ENCODE assay signal across 1 cellular context in the genomic region with DNA sequence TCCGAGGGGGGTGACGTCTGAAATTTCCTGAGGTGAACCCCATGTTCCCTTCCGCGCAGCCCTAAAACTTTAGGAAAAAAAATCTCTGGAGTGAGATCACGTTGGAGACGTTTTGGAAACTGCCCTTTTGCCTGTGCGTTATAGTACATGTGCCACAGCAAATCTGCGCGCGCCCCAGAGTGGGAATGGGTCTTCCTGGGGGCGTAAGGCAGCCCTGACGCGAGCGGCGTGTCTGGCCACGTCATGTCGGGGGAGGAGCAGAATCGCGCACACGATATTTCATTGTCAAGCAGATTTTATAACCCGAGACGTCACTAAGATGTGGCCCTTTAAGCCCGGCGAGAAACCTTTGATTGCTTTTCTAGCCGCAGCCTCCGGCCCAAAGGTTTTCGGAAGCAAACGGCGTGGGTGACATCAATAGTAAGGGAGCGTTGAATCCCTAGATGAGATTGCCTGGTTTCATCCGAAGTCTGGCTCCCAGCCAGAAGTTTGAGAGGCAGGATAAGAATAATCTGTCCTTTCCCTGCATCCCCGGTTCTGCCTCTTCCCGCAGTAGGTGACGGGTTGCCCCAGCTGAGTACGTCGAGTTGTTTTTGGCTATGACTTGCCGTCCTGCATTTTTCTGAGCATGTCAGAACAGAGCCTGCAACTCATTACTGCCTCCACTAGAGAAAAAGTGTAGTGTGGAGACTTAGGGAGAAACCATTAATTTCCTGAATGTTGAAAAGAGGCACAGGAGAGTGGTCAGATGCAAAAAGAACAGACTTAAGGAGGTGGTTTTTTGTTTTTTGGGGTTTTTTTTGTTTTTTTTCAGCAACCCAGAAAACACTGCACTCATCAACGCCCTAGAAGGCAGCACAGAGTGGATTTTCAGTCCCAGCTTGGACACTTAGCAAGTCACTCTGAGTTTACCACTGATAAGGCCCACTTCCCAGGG.
TF ChIP-seq lines count a peak whose summit lies in the region.

No MANE protein-coding gene starts in this region.

TF ChIP-seq in K562, 482 proteins besides CTCF, POLR2A, EP300 and RAD21 (continued from another document and continues in another):
- TF ChIP-seq TFE3 (CRISPR knock-in tag; IDR thresholded peaks at IDR 0.05), result no peak
- TF ChIP-seq E2F5 (CRISPR knock-in tag; IDR thresholded peaks at IDR 0.05), result no peak
- TF ChIP-seq ZNF24 (IDR thresholded peaks at IDR 0.05), result 0 out of 2 replicates have a peak, but pooled peaks have one; percentile 33
- TF ChIP-seq MBD2 (IDR thresholded peaks at IDR 0.05; ENCODE audit: borderline replicate concordance, low read depth), result peak; percentile 95
- no peak for TF ChIP-seq ZNF41 (CRISPR knock-in tag; conservative IDR thresholded peaks at IDR 0.05)
- TF ChIP-seq MNT (conservative IDR thresholded peaks at IDR 0.05), result peak; percentile 82 to 88; a peak in 3 of 4 replicates
- TF ChIP-seq DNMT1 (IDR thresholded peaks at IDR 0.05), result no peak
- no peak for TF ChIP-seq FOS (IDR thresholded peaks at IDR 0.05; ENCODE audit: extremely low read depth, insufficient read length)
- peak; percentile 32; the same call in 1 of the 2 replicates for TF ChIP-seq BCOR (IDR thresholded peaks at IDR 0.05)
- TF ChIP-seq RHOXF2B (CRISPR knock-in tag; conservative IDR thresholded peaks at IDR 0.05), result no peak
- peak; percentile 71 for TF ChIP-seq DPF2 (IDR thresholded peaks at IDR 0.05)
- TF ChIP-seq TCF7 (IDR thresholded peaks at IDR 0.05; ENCODE audit: borderline replicate concordance), result no peak; the same call in 1 of the 2 replicates
- TF ChIP-seq TAF9B (IDR thresholded peaks at IDR 0.05; ENCODE audit: partially characterized antibody), result no peak
- TF ChIP-seq, protein P1, sequence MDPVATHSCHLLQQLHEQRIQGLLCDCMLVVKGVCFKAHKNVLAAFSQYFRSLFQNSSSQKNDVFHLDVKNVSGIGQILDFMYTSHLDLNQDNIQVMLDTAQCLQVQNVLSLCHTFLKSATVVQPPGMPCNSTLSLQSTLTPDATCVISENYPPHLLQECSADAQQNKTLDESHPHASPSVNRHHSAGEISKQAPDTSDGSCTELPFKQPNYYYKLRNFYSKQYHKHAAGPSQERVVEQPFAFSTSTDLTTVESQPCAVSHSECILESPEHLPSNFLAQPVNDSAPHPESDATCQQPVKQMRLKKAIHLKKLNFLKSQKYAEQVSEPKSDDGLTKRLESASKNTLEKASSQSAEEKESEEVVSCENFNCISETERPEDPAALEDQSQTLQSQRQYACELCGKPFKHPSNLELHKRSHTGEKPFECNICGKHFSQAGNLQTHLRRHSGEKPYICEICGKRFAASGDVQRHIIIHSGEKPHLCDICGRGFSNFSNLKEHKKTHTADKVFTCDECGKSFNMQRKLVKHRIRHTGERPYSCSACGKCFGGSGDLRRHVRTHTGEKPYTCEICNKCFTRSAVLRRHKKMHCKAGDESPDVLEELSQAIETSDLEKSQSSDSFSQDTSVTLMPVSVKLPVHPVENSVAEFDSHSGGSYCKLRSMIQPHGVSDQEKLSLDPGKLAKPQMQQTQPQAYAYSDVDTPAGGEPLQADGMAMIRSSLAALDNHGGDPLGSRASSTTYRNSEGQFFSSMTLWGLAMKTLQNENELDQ (CRISPR knock-in tag; IDR thresholded peaks at IDR 0.05; ENCODE audit: borderline replicate concordance), result no peak
- no peak for TF ChIP-seq ZNF224 (CRISPR knock-in tag; IDR thresholded peaks at IDR 0.05)
- TF ChIP-seq NEUROD1 (IDR thresholded peaks at IDR 0.05; ENCODE audit: borderline replicate concordance, low read depth, low read length, partially characterized antibody), result peak; percentile 70
- peak; percentile 89 for TF ChIP-seq JUND (IDR thresholded peaks at IDR 0.05; ENCODE audit: borderline replicate concordance, low read depth, low read length)
- TF ChIP-seq JUND (tag; IDR thresholded peaks at IDR 0.05; ENCODE audit: borderline replicate concordance, low read depth, low read length), result no peak
- no peak for TF ChIP-seq PTTG1 (tag; IDR thresholded peaks at IDR 0.05; ENCODE audit: low read depth)
- TF ChIP-seq DACH1 (IDR thresholded peaks at IDR 0.05; ENCODE audit: partially characterized antibody), result no peak
- TF ChIP-seq TBP (optimal IDR thresholded peaks at IDR 0.05; ENCODE audit: low read depth, low read length), result peak; percentile 56
- no peak for TF ChIP-seq GATAD2B (IDR thresholded peaks at IDR 0.05; ENCODE audit: borderline replicate concordance)
- TF ChIP-seq MAFF (IDR thresholded peaks at IDR 0.05; ENCODE audit: low read length), result peak; percentile 72
- no peak for TF ChIP-seq GATA2 (CRISPR knock-in tag; IDR thresholded peaks at IDR 0.05)
- TF ChIP-seq KDM2B (CRISPR knock-in tag; IDR thresholded peaks at IDR 0.05), result no peak
- TF ChIP-seq KLF13 (tag; IDR thresholded peaks at IDR 0.05; ENCODE audit: borderline replicate concordance, low read depth), result 0 out of 2 replicates have a peak, but pooled peaks have one; percentile 9
- TF ChIP-seq ZNF583 (CRISPR knock-in tag; IDR thresholded peaks at IDR 0.05), result no peak
- TF ChIP-seq TAF15 (IDR thresholded peaks at IDR 0.05; ENCODE audit: low read depth, low read length), result no peak
- TF ChIP-seq CREB3L1 (IDR thresholded peaks at IDR 0.05; ENCODE audit: borderline replicate concordance, low read depth), result 0 out of 2 replicates have a peak, but pooled peaks have one; percentile 26
- TF ChIP-seq NR2F6 (CRISPR knock-in tag; IDR thresholded peaks at IDR 0.05), result no peak
- no peak for TF ChIP-seq SMAD1 (IDR thresholded peaks at IDR 0.05; ENCODE audit: low read depth, low read length, partially characterized antibody)
- TF ChIP-seq, protein P2, sequence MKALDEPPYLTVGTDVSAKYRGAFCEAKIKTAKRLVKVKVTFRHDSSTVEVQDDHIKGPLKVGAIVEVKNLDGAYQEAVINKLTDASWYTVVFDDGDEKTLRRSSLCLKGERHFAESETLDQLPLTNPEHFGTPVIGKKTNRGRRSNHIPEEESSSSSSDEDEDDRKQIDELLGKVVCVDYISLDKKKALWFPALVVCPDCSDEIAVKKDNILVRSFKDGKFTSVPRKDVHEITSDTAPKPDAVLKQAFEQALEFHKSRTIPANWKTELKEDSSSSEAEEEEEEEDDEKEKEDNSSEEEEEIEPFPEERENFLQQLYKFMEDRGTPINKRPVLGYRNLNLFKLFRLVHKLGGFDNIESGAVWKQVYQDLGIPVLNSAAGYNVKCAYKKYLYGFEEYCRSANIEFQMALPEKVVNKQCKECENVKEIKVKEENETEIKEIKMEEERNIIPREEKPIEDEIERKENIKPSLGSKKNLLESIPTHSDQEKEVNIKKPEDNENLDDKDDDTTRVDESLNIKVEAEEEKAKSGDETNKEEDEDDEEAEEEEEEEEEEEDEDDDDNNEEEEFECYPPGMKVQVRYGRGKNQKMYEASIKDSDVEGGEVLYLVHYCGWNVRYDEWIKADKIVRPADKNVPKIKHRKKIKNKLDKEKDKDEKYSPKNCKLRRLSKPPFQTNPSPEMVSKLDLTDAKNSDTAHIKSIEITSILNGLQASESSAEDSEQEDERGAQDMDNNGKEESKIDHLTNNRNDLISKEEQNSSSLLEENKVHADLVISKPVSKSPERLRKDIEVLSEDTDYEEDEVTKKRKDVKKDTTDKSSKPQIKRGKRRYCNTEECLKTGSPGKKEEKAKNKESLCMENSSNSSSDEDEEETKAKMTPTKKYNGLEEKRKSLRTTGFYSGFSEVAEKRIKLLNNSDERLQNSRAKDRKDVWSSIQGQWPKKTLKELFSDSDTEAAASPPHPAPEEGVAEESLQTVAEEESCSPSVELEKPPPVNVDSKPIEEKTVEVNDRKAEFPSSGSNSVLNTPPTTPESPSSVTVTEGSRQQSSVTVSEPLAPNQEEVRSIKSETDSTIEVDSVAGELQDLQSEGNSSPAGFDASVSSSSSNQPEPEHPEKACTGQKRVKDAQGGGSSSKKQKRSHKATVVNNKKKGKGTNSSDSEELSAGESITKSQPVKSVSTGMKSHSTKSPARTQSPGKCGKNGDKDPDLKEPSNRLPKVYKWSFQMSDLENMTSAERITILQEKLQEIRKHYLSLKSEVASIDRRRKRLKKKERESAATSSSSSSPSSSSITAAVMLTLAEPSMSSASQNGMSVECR (CRISPR knock-in tag; IDR thresholded peaks at IDR 0.05), result 0 out of 2 replicates have a peak, but pooled peaks have one; percentile 1
- TF ChIP-seq BRCA1 (IDR thresholded peaks at IDR 0.05), result no peak
- no peak for TF ChIP-seq BRCA1 (CRISPR knock-in tag; IDR thresholded peaks at IDR 0.05)
- TF ChIP-seq, protein P3, sequence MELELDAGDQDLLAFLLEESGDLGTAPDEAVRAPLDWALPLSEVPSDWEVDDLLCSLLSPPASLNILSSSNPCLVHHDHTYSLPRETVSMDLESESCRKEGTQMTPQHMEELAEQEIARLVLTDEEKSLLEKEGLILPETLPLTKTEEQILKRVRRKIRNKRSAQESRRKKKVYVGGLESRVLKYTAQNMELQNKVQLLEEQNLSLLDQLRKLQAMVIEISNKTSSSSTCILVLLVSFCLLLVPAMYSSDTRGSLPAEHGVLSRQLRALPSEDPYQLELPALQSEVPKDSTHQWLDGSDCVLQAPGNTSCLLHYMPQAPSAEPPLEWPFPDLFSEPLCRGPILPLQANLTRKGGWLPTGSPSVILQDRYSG (tag; conservative IDR thresholded peaks at IDR 0.05; ENCODE audit: low read depth), result 0 out of 2 replicates have a peak, but pooled peaks have one; percentile 51
- no peak for TF ChIP-seq ZBTB17 (CRISPR knock-in tag; IDR thresholded peaks at IDR 0.05)
- TF ChIP-seq KHSRP (IDR thresholded peaks at IDR 0.05), result peak; percentile 74
- TF ChIP-seq PATZ1 (CRISPR knock-in tag; IDR thresholded peaks at IDR 0.05; ENCODE audit: borderline replicate concordance), result no peak
- no peak for TF ChIP-seq FIP1L1 (IDR thresholded peaks at IDR 0.05; ENCODE audit: low read depth, low read length, poor library complexity, severe bottlenecking)
- no peak for TF ChIP-seq PTBP1 (IDR thresholded peaks at IDR 0.05; ENCODE audit: low read depth, low read length)
